Comparison of ENCODE assay signal across 8 cellular contexts in the genomic region with DNA sequence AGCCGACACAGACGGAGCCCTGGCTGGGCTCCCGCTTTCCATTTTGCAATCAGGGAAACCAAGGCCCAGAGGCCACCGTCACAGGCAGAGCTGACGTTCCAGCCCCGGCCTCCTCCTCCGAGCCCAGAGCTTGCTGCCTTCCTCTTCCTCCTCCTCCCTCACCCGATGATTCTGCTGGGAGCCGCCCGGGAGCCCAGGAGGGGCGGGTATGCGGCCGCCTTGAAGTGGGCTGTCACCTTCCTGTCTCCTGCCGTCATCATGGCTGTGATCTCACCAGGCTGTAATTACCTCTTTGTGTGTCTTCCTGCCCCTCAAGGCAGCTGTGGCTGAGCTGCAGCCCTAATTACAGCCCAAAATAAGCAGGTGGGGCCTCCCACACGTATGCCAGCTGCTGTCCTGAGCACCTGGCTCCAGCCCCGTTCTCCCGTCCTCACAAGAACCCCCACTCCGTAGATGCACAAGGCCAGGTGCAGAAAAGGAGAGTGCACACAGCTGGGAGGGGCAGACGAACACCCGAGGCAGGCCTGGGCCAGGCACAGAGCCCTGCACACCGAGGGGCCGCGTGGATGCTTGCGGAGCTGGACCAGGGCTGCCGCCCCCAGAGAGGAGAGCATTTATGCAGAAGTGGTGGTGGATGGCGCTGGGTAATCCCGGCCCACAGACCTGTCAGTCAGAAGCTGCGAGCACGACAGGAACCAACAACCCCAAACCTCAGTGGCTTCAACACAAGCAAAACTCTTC. TPM values are rescaled to one million over a fixed set of nuclear protein-coding genes. Genes with fewer than 3 reads are reported as not detected.
DNase-seq lines count a peak whose midpoint lies in the region; ATAC-seq, FAIRE-seq and TF ChIP-seq lines count a peak whose summit lies in the region.

No MANE protein-coding gene starts in this region.

- H3K27me3 ChIP-seq in DOHH2 (ENCODE audit: control insufficient read depth, low read length), result no peaks in the 10 kb centered on the region

- H3K36me3 ChIP-seq in DOHH2 (ENCODE audit: control insufficient read depth, low read length) (peaks cover 11% of the 10 kb centered on the region; the same call in 1 of the 2 replicates), kidney (ENCODE audit: control insufficient read depth in 1 of 2, insufficient read depth in 2 of 2, low read length in 2 of 2) (peaks cover 4 to 5% of the 10 kb centered on the region in 2 donors)

- intact Hi-C loops in natural killer cell (cut with micrococcal nuclease), result loop anchor here (1.0 to 5.0 kb wide), 4 partner anchors 22 to 151 kb away; partner anchors contain the start of gene RNF126
- intact Hi-C loops in kidney (cut with DNase I), result no loop called here

- H3K79me2 ChIP-seq in DOHH2 (ENCODE audit: control insufficient read depth, low read length), result peaks cover 20% of the 10 kb centered on the region

- H3F3A ChIP-seq in DOHH2 (ENCODE audit: control insufficient read depth, insufficient read depth), result peaks cover 2% of the 10 kb centered on the region; the same call in 1 of the 2 replicates

- H3K9me3 ChIP-seq in DOHH2 (ENCODE audit: control insufficient read depth, insufficient read depth, low read length), result no peaks in the 10 kb centered on the region
- no peaks in the 10 kb centered on the region for H3K9me3 ChIP-seq in kidney (ENCODE audit: control insufficient read depth in 1 of 2, low read length in 2 of 2)

- TF ChIP-seq CTCF in DOHH2 (IDR thresholded peaks at IDR 0.05; ENCODE audit: low read depth, low read length, poor library complexity, severe bottlenecking), result no peak
- TF ChIP-seq CTCF in natural killer cell (IDR thresholded peaks at IDR 0.05), result no peak
- no peak for TF ChIP-seq CTCF in kidney (IDR thresholded peaks at IDR 0.05; ENCODE audit: borderline replicate concordance, extremely low read depth, insufficient read depth)

- DNase-seq in NCI-H2107 treated with DMSO at 0.1 percent for 48 hours (lab: John Stamatoyannopoulos, UW; ENCODE audit: unreplicated experiment), result peak; percentile 96
- peak; percentile 41 to 68 for DNase-seq in activated CD4-positive, alpha-beta T cell treated with anti-CD3 and anti-CD28 coated beads, Interleukin-2, amount 50 U/mL, for 24 hours (ENCODE audit: low read depth in 1 of 2, low spot score in 1 of 2)
- peak; percentile 89 for DNase-seq in dermis blood vessel endothelial cell
- peak; percentile 77 for DNase-seq in natural killer cell
- DNase-seq in superior temporal gyrus (ENCODE audit: extremely low spot score), result peak; percentile 9
- no peak for DNase-seq in NK-92 (lab: John Stamatoyannopoulos, UW; ENCODE audit: unreplicated experiment)
- DNase-seq in kidney, result no peak

- no peaks in the 10 kb centered on the region for H3K9me2 ChIP-seq in DOHH2 (replicated peaks; ENCODE audit: control insufficient read depth, low read length)

- H3K36me3 Mint-ChIP-seq in natural killer cell, result no peaks in the 10 kb centered on the region

- no peaks in the 10 kb centered on the region for H3K9me3 Mint-ChIP-seq in natural killer cell

- H3K27me3 Mint-ChIP-seq in natural killer cell (ENCODE audit: low read depth in 2 of 2), result no peaks in the 10 kb centered on the region

- FAIRE-seq in kidney (lab: Jason Lieb, UNC), result no peak

- peak overlapping the region; percentile 98 for H3K4me3 Mint-ChIP-seq in natural killer cell

- H4K20me1 ChIP-seq in DOHH2 (ENCODE audit: control insufficient read depth, insufficient read depth, low read depth, low read length), result no peaks in the 10 kb centered on the region

- H3K27ac ChIP-seq in DOHH2 (ENCODE audit: low read depth, low read length), result peak overlapping the region; percentile 68
- H3K27ac ChIP-seq in kidney (ENCODE audit: low read depth in 2 of 2, low read length in 2 of 2), result no peak overlapping the region

- H3K9ac ChIP-seq in kidney (ENCODE audit: low read length in 2 of 2), result no peak overlapping the region

- ATAC-seq in natural killer cell, result peak; percentile 47 to 67 (median 58)

- H3K27ac Mint-ChIP-seq in natural killer cell, result peak overlapping the region; percentile 99 to 100

- H3K4me3 ChIP-seq in DOHH2 (ENCODE audit: low read length), result peak overlapping the region; percentile 57
- H3K4me3 ChIP-seq in kidney (ENCODE audit: low read length in 2 of 2), result no peak overlapping the region

- peak overlapping the region; percentile 67 for H3K4me2 ChIP-seq in DOHH2 (ENCODE audit: low read length)

- peaks cover 29% of the 10 kb centered on the region for H3K4me1 ChIP-seq in DOHH2 (ENCODE audit: control insufficient read depth, low read length)
- H3K4me1 ChIP-seq in kidney (ENCODE audit: control insufficient read depth in 1 of 2, insufficient read depth in 1 of 2, low read depth in 1 of 2, low read length in 2 of 2), result peaks cover 3 to 13% of the 10 kb centered on the region in 2 donors

- peaks cover 23 to 53% of the 10 kb centered on the region in 2 donors for H3K4me1 Mint-ChIP-seq in natural killer cell

RNA-seq across cellular contexts. Expression of gene TPGS1, which starts 4.0 kb away (rescaled TPM):
- total RNA-seq in dermis blood vessel endothelial cell (35.6 and 74.0 TPM in 2 replicates), natural killer cell (10 to 100 TPM; 18.7 to 20.6 (median 18.9) TPM), kidney (23.1 TPM)
- polyA plus RNA-seq in kidney (ENCODE audit: insufficient read depth, low read depth, low replicate concordance), result 17.9 TPM

RNA-seq across cellular contexts. Expression of gene MADCAM1, which starts 15.0 kb away (rescaled TPM):
- total RNA-seq in dermis blood vessel endothelial cell, result 0.09 and 0.34 TPM in 2 replicates
- total RNA-seq in natural killer cell, result under 1 TPM in 2 of 3 donors, not detected in 1; 0.43 to 0.54 TPM
- 0.50 TPM for total RNA-seq in kidney
- 0.77 TPM for polyA plus RNA-seq in kidney (ENCODE audit: insufficient read depth, low read depth, low replicate concordance)

RNA-seq across cellular contexts. Expression of gene CDC34, which starts 20.3 kb away (rescaled TPM):
- total RNA-seq in dermis blood vessel endothelial cell (111 and 112 TPM in 2 replicates), natural killer cell (100 to 1,000 TPM in 2 of 3 donors, 10 to 100 TPM in 1; 68.5 to 114 (median 101) TPM), kidney (33.8 TPM)
- 72.3 TPM for polyA plus RNA-seq in kidney (ENCODE audit: insufficient read depth, low read depth, low replicate concordance)

RNA-seq across cellular contexts. Expression of gene GZMM, which starts 32.6 kb away (rescaled TPM):
- total RNA-seq in dermis blood vessel endothelial cell (not detected in 2 replicates), natural killer cell (100 to 1,000 TPM; 186 to 286 (median 253) TPM), kidney (2.8 TPM)
- polyA plus RNA-seq in kidney (ENCODE audit: insufficient read depth, low read depth, low replicate concordance), result not detected

RNA-seq across cellular contexts. Expression of gene SHC2, which starts 50.4 kb away (rescaled TPM):
- total RNA-seq in dermis blood vessel endothelial cell, result 8.3 and 11.3 TPM in 2 replicates
- total RNA-seq in natural killer cell, result under 1 TPM in 1 of 3 donors, not detected in 2; 0.75 TPM
- total RNA-seq in kidney, result 24.4 TPM
- 10.7 TPM for polyA plus RNA-seq in kidney (ENCODE audit: insufficient read depth, low read depth, low replicate concordance)

Comparison
In these comparisons a context has a peak if more than half of its experiments do, and no peak if none do; other contexts are left out.
1. DNase-seq: peak in NCI-H2107 treated with DMSO at 0.1 percent for 48 hours (single experiment), activated CD4-positive, alpha-beta T cell treated with anti-CD3 and anti-CD28 coated beads, Interleukin-2, amount 50 U/mL, for 24 hours (2 of 2), dermis blood vessel endothelial cell (single experiment), natural killer cell (single experiment) and superior temporal gyrus (single experiment); none in NK-92 (single experiment) and kidney (single experiment).